20 cellular contexts compared by ENCODE assay signal in genomic region chr10:33706746-33707145, GRCh38.
DNase-seq lines count a peak whose midpoint lies in the region; ATAC-seq and TF ChIP-seq lines count a peak whose summit lies in the region.
"Had no signal": no experiment of that assay in that cellular context is flagged by ENCODE, and none has a peak within 500 bp of the region (broad histone marks: within the 10 kb centered on the region; RNA-seq: fewer than 3 reads in every experiment).

No MANE protein-coding gene starts in this region.

- H3K9me3 ChIP-seq in MG63: no peaks in the 10 kb centered on the region
- H3K9me3 ChIP-seq: body of pancreas, SJCRH30, upper lobe of left lung had no signal

- H3K27me3 ChIP-seq in MG63: no peaks in the 10 kb centered on the region
- H3K27me3 ChIP-seq: body of pancreas, SJCRH30, upper lobe of left lung had no signal

- ATAC-seq in HG02610 (IDR thresholded peaks at IDR 0.05; ENCODE audit: unreplicated experiment): no peak
- ATAC-seq: activated CD8-positive, alpha-beta T cell treated with anti-CD3 and anti-CD28 coated beads, Interleukin-2, amount 10 ng/mL, durations not matched to agents 7 days and 5 days; activated T-cell treated with anti-CD3 and anti-CD28 coated beads, Interleukin-2, amount 50 U/mL, for 4 hours; body of pancreas; stimulated activated naive B cell treated with anti-CD40 and anti-IgM and Interleukin-4, amounts not matched to agents 10 μg/mL and 1 μg/mL and 100 μg/mL, for 72 hours had no signal

- no peak overlapping the region for H3K4me3 ChIP-seq in MG63
- H3K4me3 ChIP-seq: body of pancreas, SJCRH30, upper lobe of left lung had no signal

- TF ChIP-seq CTCF in AG09319 (IDR thresholded peaks at IDR 0.05; ENCODE audit: low read depth, low read length): no peak

- H3K36me3 ChIP-seq in MG63: no peaks in the 10 kb centered on the region
- H3K36me3 ChIP-seq: SJCRH30, upper lobe of left lung had no signal

- DNase-seq in AG09319 (ENCODE audit: extremely low read depth, low read depth) (peak; percentile 15), MG63 (peak; percentile 7), fibroblast of gingiva (ENCODE audit: low read depth) (peak; percentile 60), myocyte (ENCODE audit: low read depth) (peak; percentile 49), GF-D8 (lab: John Stamatoyannopoulos, UW) (no peak), NCI-H1436 treated with DMSO at 0.1 percent for 48 hours (lab: John Stamatoyannopoulos, UW) (no peak), NCI-H82 (lab: John Stamatoyannopoulos, UW) (no peak)
- DNase-seq: activated B cell treated with CpG ODN at 0.5 μM for 24 hours; activated CD8-positive, alpha-beta T cell treated with anti-CD3 and anti-CD28 coated beads, Interleukin-2, amount 10 ng/mL, durations not matched to agents 7 days and 5 days; activated T-cell treated with anti-CD3 and anti-CD28 coated beads, Interleukin-2, amount 50 U/mL, for 4 hours; hippocampal formation; NCI-H1092 treated with DMSO at 0.1 percent for 48 hours; NCI-H526; OCI-M1; stimulated activated CD4-positive, alpha-beta T cell treated with anti-CD3 and anti-CD28 coated beads, Interleukin-15, amount 100 ng/mL, for 24 hours; stimulated activated naive B cell treated with anti-CD40 and anti-IgM and Interleukin-4, amounts not matched to agents 10 μg/mL and 1 μg/mL and 100 μg/mL, for 72 hours; upper lobe of left lung had no signal

Comparison
In these comparisons a context has a peak if more than half of its experiments do, and no peak if none do; other contexts are left out.
1. DNase-seq: peak in AG09319 (single experiment), MG63 (single experiment), fibroblast of gingiva (single experiment) and myocyte (single experiment); none in GF-D8 (single experiment), NCI-H1436 treated with DMSO at 0.1 percent for 48 hours (single experiment) and NCI-H82 (single experiment).